In the genomic region with DNA sequence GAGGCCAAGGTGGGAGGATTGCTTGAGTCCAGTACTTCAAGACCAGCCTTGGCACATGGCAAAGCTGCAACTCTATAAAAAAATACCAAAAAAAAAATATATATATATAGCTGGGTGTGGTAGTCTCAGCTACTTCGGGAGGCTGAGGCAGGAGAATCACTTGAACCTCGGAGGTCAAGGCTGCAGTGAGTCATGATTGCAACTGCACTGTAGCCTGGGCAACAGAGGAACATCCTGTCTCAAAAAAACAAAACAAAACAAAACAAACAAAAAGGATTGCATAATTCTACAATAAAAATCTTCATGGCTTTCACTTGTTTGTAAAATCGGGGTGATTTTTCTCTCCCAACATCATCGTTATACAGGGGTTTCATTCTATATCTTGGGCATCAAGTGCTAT, we compare ENCODE assay signal across 14 cellular contexts. TPM values are rescaled to one million over a fixed set of nuclear protein-coding genes. Genes with fewer than 3 reads are reported as not detected.
DNase-seq lines count a peak whose midpoint lies in the region; ATAC-seq and TF ChIP-seq lines count a peak whose summit lies in the region.
"Had no signal": no experiment of that assay in that cellular context is flagged by ENCODE, and none has a peak within 500 bp of the region (broad histone marks: within the 10 kb centered on the region; RNA-seq: fewer than 3 reads in every experiment).

No MANE protein-coding gene starts in this region.

- H3K27ac ChIP-seq in adrenal gland (no peak overlapping the region), testis (no peak overlapping the region)
- no peak overlapping the region for H3K27ac ChIP-seq in CD8-positive, alpha-beta T cell (ENCODE audit: low read depth, low read length)
- H3K27ac ChIP-seq: cardiac muscle cell, heart right ventricle had no signal

- no peak overlapping the region for H3K4me3 Mint-ChIP-seq in CD8-positive, alpha-beta T cell

- DNase-seq in NCI-H2029 (lab: John Stamatoyannopoulos, UW) (peak; percentile 7), NCI-H2029 treated with DMSO at 0.1 percent for 48 hours (lab: John Stamatoyannopoulos, UW) (no peak), adrenal gland (peak; percentile 37 to 79 (median 68)), glomerular endothelial cell (ENCODE audit: extremely low read depth, low read depth, low spot score) (peak; percentile 16), testis (peak; percentile 39), COR-L47 (lab: John Stamatoyannopoulos, UW) (no peak), AG08396 (ENCODE audit: low spot score) (no peak)
- DNase-seq in CD8-positive, alpha-beta T cell = no peak
- DNase-seq: DMS79 treated with DMSO at 0.1 percent for 48 hours, heart right ventricle, NCI-H1694 treated with DMSO at 0.1 percent for 48 hours, OCI-M1, right cardiac atrium had no signal

- CTCF ChIA-PET in CD8-positive, alpha-beta T cell (lab: Charles Lee) = no interaction called here

- H3K4me3 ChIP-seq in adrenal gland (no peak overlapping the region), testis (no peak overlapping the region)
- no peak overlapping the region for H3K4me3 ChIP-seq in CD8-positive, alpha-beta T cell (ENCODE audit: low read depth, low read length)
- H3K4me3 ChIP-seq: cardiac muscle cell, heart right ventricle had no signal

- H3K36me3 ChIP-seq in adrenal gland (replicated peaks in 1 of 2) = no peaks in the 10 kb centered on the region
- no peaks in the 10 kb centered on the region for H3K36me3 ChIP-seq in testis (ENCODE audit: low read depth, missing control alignments)
- H3K36me3 ChIP-seq in CD8-positive, alpha-beta T cell (ENCODE audit: insufficient read depth, low read length) = no peaks in the 10 kb centered on the region
- H3K36me3 ChIP-seq: cardiac muscle cell, heart right ventricle had no signal

- H3K9me3 Mint-ChIP-seq in CD8-positive, alpha-beta T cell = no peaks in the 10 kb centered on the region

- H3K27me3 ChIP-seq in adrenal gland (no peaks in the 10 kb centered on the region), testis (no peaks in the 10 kb centered on the region)
- no peaks in the 10 kb centered on the region for H3K27me3 ChIP-seq in CD8-positive, alpha-beta T cell (ENCODE audit: insufficient read depth, low read length)
- H3K27me3 ChIP-seq: cardiac muscle cell, heart right ventricle had no signal

- H3K27me3 Mint-ChIP-seq in CD8-positive, alpha-beta T cell (ENCODE audit: low read depth) = no peaks in the 10 kb centered on the region

- no peaks in the 10 kb centered on the region for H3K9me3 ChIP-seq in adrenal gland (replicated peaks in 1 of 3)
- H3K9me3 ChIP-seq in testis = no peaks in the 10 kb centered on the region
- H3K9me3 ChIP-seq in CD8-positive, alpha-beta T cell (ENCODE audit: low read length) = no peaks in the 10 kb centered on the region
- H3K9me3 ChIP-seq: heart right ventricle had no signal

- intact Hi-C loops in adrenal gland (cut with DNase I) = no loop called here
- intact Hi-C loops in testis (cut with DNase I; ENCODE audit: low total_unique reads) = no loop called here
- intact Hi-C loops in CD8-positive, alpha-beta T cell (cut with DNase I, micrococcal nuclease) = no loop called here

- H3K4me1 ChIP-seq in adrenal gland (replicated peaks in 1 of 2) (peaks cover 0 to 9% of the 10 kb centered on the region in 2 donors), testis (no peaks in the 10 kb centered on the region)
- H3K4me1 ChIP-seq in CD8-positive, alpha-beta T cell (ENCODE audit: insufficient read depth, low read length) = no peaks in the 10 kb centered on the region

- no peaks in the 10 kb centered on the region for H3K36me3 Mint-ChIP-seq in CD8-positive, alpha-beta T cell

- whole genome bisulfite sequencing in adrenal gland, 4 donors = 32 to 39% (median 35%) methylated on average over 4 of the region's 4 CpGs
- WGBS in testis, 2 donors = 49 to 56% methylated on average over 4 of the region's 4 CpGs

- no peak for ATAC-seq in CD8-positive, alpha-beta T cell
- ATAC-seq: right cardiac atrium had no signal

- H3K27ac Mint-ChIP-seq in CD8-positive, alpha-beta T cell = no peak overlapping the region

- no peaks in the 10 kb centered on the region for H3K4me1 Mint-ChIP-seq in CD8-positive, alpha-beta T cell (ENCODE audit: low read depth)

- no peak for TF ChIP-seq POLR2A in adrenal gland (IDR thresholded peaks at IDR 0.05)
- no peak for TF ChIP-seq POLR2A in testis (IDR thresholded peaks at IDR 0.05)

- POLR2A ChIA-PET in CD8-positive, alpha-beta T cell (lab: Charles Lee) = no interaction called here

- no peak for TF ChIP-seq CTCF in adrenal gland (IDR thresholded peaks at IDR 0.05)
- TF ChIP-seq CTCF in testis (IDR thresholded peaks at IDR 0.05) = no peak
- TF ChIP-seq CTCF in CD8-positive, alpha-beta T cell (IDR thresholded peaks at IDR 0.05) = no peak

RNA-seq across cellular contexts. Expression of gene GUSB, which starts 35.1 kb away (rescaled TPM):
- 10 to 100 TPM; 19.2 to 65.4 (median 46.4) TPM for total RNA-seq in adrenal gland
- polyA plus RNA-seq in adrenal gland = 10 to 100 TPM; 37.6 to 62.0 (median 57.8) TPM
- total RNA-seq in glomerular endothelial cell = 12.0 and 38.0 TPM in 2 replicates
- total RNA-seq in testis = 10 to 100 TPM; 44.0 to 44.6 TPM
- 82.4 TPM for polyA plus RNA-seq in testis (ENCODE audit: insufficient read depth, low read depth, low replicate concordance)
- total RNA-seq in CD8-positive, alpha-beta T cell = 10 to 100 TPM; 37.0 to 41.8 TPM

Comparison
In these comparisons a context has a peak if more than half of its experiments do, and no peak if none do; other contexts are left out.
1. DNase-seq: peak in NCI-H2029 (single experiment), adrenal gland (7 of 7), glomerular endothelial cell (single experiment) and testis (single experiment); none in NCI-H2029 treated with DMSO at 0.1 percent for 48 hours (single experiment), CD8-positive, alpha-beta T cell (0 of 7), COR-L47 (single experiment) and AG08396 (single experiment).